2 cellular contexts compared by ENCODE assay signal in the genomic region with DNA sequence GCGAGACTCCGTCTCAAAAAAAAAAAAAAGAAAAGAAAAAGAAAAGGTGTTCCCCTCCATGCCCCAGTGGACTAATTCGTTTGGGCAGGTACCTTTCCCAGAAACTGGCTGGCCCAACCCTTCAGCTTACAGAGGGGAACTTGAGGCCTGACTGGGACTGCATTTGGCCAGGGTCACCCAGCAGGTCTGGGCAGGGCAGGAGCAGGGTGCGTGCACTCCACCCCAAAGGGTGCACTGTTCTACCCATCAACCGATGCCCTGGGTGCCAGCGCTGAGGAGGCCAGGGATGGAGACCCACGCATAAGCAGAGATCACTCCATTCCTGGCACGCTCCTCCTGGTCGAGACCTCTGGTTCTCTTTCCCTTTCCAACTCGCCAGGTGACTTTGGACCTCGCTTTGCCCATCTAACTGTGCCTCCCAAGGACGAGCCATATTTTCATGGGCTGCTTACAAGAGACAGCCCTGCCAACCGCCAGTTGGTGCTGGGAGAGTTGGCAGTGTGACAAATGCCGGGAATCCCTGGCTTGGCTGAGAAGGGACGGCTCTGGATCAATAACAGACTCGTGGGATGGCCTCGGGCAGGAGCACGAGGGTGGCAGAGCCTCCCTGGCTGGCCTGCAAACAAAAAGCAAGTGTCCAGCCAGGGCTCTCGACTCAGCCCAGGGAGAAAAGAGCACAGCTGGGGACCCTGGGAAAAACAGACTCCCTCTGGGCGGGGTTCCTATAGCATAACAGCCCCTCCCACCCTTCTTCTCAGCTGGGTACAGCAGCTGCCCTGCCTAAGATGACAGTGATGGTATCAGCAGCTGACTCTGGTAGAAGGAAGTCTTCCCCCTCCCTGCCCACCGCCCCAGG.
TF ChIP-seq lines count a peak whose summit lies in the region.

No MANE protein-coding gene starts in this region.

TF ChIP-seq in H1, 55 proteins besides CTCF, POLR2A, EP300 and RAD21:
- TF ChIP-seq TAF7 (optimal IDR thresholded peaks at IDR 0.05; ENCODE audit: borderline replicate concordance, low read depth, low read length) (no peak), MAFK (IDR thresholded peaks at IDR 0.05; ENCODE audit: low read depth, low read length) (no peak), RXRA (IDR thresholded peaks at IDR 0.05; ENCODE audit: insufficient read depth, low read depth, low read length) (no peak), SIX5 (IDR thresholded peaks at IDR 0.05; ENCODE audit: low read depth, low read length) (no peak), HDAC2 (IDR thresholded peaks at IDR 0.05; ENCODE audit: borderline replicate concordance in 1 of 2, low read depth in 2 of 2, low read length in 2 of 2) (no peak), NRF1 (IDR thresholded peaks at IDR 0.05; ENCODE audit: low read depth, low read length) (no peak), CTBP2 (IDR thresholded peaks at IDR 0.05; ENCODE audit: borderline replicate concordance, insufficient read depth, insufficient read length, low read length) (no peak), KDM4A (IDR thresholded peaks at IDR 0.05; ENCODE audit: low read depth, low read length, severe bottlenecking) (no peak)
- TF ChIP-seq, protein P1, sequence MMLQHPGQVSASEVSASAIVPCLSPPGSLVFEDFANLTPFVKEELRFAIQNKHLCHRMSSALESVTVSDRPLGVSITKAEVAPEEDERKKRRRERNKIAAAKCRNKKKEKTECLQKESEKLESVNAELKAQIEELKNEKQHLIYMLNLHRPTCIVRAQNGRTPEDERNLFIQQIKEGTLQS (IDR thresholded peaks at IDR 0.05; ENCODE audit: insufficient read depth, low read depth, low read length) = no peak

TF ChIP-seq in WTC11, 78 proteins besides CTCF, POLR2A, EP300 and RAD21:
- no peak for TF ChIP-seq RELA (CRISPR knock-in tag; IDR thresholded peaks at IDR 0.05; ENCODE audit: borderline replicate concordance)
- TF ChIP-seq, protein P2, sequence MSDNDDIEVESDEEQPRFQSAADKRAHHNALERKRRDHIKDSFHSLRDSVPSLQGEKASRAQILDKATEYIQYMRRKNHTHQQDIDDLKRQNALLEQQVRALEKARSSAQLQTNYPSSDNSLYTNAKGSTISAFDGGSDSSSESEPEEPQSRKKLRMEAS (CRISPR knock-in tag; IDR thresholded peaks at IDR 0.05) = no peak
- TF ChIP-seq NFYB (CRISPR knock-in tag; conservative IDR thresholded peaks at IDR 0.05; ENCODE audit: low read depth) = no peak
- TF ChIP-seq, protein P3, sequence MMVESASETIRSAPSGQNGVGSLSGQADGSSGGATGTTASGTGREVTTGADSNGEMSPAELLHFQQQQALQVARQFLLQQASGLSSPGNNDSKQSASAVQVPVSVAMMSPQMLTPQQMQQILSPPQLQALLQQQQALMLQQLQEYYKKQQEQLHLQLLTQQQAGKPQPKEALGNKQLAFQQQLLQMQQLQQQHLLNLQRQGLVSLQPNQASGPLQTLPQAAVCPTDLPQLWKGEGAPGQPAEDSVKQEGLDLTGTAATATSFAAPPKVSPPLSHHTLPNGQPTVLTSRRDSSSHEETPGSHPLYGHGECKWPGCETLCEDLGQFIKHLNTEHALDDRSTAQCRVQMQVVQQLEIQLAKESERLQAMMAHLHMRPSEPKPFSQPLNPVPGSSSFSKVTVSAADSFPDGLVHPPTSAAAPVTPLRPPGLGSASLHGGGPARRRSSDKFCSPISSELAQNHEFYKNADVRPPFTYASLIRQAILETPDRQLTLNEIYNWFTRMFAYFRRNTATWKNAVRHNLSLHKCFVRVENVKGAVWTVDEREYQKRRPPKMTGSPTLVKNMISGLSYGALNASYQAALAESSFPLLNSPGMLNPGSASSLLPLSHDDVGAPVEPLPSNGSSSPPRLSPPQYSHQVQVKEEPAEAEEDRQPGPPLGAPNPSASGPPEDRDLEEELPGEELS (CRISPR knock-in tag; IDR thresholded peaks at IDR 0.05) = no peak
- TF ChIP-seq, protein P4, sequence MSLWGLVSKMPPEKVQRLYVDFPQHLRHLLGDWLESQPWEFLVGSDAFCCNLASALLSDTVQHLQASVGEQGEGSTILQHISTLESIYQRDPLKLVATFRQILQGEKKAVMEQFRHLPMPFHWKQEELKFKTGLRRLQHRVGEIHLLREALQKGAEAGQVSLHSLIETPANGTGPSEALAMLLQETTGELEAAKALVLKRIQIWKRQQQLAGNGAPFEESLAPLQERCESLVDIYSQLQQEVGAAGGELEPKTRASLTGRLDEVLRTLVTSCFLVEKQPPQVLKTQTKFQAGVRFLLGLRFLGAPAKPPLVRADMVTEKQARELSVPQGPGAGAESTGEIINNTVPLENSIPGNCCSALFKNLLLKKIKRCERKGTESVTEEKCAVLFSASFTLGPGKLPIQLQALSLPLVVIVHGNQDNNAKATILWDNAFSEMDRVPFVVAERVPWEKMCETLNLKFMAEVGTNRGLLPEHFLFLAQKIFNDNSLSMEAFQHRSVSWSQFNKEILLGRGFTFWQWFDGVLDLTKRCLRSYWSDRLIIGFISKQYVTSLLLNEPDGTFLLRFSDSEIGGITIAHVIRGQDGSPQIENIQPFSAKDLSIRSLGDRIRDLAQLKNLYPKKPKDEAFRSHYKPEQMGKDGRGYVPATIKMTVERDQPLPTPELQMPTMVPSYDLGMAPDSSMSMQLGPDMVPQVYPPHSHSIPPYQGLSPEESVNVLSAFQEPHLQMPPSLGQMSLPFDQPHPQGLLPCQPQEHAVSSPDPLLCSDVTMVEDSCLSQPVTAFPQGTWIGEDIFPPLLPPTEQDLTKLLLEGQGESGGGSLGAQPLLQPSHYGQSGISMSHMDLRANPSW (CRISPR knock-in tag; conservative IDR thresholded peaks at IDR 0.05; ENCODE audit: low read depth) = no peak
- TF ChIP-seq NFATC4 (CRISPR knock-in tag; IDR thresholded peaks at IDR 0.05) = no peak
- TF ChIP-seq, protein P5, sequence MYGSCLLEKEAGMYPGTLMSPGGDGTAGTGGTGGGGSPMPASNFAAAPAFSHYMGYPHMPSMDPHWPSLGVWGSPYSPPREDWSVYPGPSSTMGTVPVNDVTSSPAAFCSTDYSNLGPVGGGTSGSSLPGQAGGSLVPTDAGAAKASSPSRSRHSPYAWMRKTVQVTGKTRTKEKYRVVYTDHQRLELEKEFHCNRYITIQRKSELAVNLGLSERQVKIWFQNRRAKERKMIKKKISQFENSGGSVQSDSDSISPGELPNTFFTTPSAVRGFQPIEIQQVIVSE (CRISPR knock-in tag; IDR thresholded peaks at IDR 0.05; ENCODE audit: borderline replicate concordance) = no peak
- TF ChIP-seq, protein P1 (CRISPR knock-in tag; conservative IDR thresholded peaks at IDR 0.05) = no peak
- TF ChIP-seq SMAD3 (CRISPR knock-in tag; IDR thresholded peaks at IDR 0.05; ENCODE audit: borderline replicate concordance) = no peak
- no peak for TF ChIP-seq GABPB1 (CRISPR knock-in tag; IDR thresholded peaks at IDR 0.05)
- TF ChIP-seq ZNF416 (CRISPR knock-in tag; IDR thresholded peaks at IDR 0.05) = no peak
- TF ChIP-seq, protein P6, sequence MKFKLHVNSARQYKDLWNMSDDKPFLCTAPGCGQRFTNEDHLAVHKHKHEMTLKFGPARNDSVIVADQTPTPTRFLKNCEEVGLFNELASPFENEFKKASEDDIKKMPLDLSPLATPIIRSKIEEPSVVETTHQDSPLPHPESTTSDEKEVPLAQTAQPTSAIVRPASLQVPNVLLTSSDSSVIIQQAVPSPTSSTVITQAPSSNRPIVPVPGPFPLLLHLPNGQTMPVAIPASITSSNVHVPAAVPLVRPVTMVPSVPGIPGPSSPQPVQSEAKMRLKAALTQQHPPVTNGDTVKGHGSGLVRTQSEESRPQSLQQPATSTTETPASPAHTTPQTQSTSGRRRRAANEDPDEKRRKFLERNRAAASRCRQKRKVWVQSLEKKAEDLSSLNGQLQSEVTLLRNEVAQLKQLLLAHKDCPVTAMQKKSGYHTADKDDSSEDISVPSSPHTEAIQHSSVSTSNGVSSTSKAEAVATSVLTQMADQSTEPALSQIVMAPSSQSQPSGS (CRISPR knock-in tag; IDR thresholded peaks at IDR 0.05; ENCODE audit: borderline replicate concordance, low read depth) = no peak
- no peak for TF ChIP-seq GTF2I (CRISPR knock-in tag; conservative IDR thresholded peaks at IDR 0.05)
- TF ChIP-seq CREB1 (CRISPR knock-in tag; IDR thresholded peaks at IDR 0.05) = no peak
- TF ChIP-seq, protein P7, sequence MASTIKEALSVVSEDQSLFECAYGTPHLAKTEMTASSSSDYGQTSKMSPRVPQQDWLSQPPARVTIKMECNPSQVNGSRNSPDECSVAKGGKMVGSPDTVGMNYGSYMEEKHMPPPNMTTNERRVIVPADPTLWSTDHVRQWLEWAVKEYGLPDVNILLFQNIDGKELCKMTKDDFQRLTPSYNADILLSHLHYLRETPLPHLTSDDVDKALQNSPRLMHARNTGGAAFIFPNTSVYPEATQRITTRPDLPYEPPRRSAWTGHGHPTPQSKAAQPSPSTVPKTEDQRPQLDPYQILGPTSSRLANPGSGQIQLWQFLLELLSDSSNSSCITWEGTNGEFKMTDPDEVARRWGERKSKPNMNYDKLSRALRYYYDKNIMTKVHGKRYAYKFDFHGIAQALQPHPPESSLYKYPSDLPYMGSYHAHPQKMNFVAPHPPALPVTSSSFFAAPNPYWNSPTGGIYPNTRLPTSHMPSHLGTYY (CRISPR knock-in tag; IDR thresholded peaks at IDR 0.05) = no peak
- TF ChIP-seq, protein P8, sequence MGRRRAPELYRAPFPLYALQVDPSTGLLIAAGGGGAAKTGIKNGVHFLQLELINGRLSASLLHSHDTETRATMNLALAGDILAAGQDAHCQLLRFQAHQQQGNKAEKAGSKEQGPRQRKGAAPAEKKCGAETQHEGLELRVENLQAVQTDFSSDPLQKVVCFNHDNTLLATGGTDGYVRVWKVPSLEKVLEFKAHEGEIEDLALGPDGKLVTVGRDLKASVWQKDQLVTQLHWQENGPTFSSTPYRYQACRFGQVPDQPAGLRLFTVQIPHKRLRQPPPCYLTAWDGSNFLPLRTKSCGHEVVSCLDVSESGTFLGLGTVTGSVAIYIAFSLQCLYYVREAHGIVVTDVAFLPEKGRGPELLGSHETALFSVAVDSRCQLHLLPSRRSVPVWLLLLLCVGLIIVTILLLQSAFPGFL (CRISPR knock-in tag; IDR thresholded peaks at IDR 0.05; ENCODE audit: borderline replicate concordance) = no peak
- no peak for TF ChIP-seq FOXK1 (CRISPR knock-in tag; IDR thresholded peaks at IDR 0.05)
- no peak for TF ChIP-seq FOXJ3 (CRISPR knock-in tag; IDR thresholded peaks at IDR 0.05; ENCODE audit: borderline replicate concordance)
- no peak for TF ChIP-seq KAT7 (CRISPR knock-in tag; IDR thresholded peaks at IDR 0.05; ENCODE audit: borderline replicate concordance)
